Comparison of ENCODE assay signal across 8 cellular contexts in genomic region chr3:44114142-44114541, GRCh38.
DNase-seq lines count a peak whose midpoint lies in the region; ATAC-seq and TF ChIP-seq lines count a peak whose summit lies in the region.

No MANE protein-coding gene starts in this region.

- no peaks in the 10 kb centered on the region; the same call in 1 of the 2 replicates for H3K9me3 ChIP-seq in NT2/D1 (ENCODE audit: insufficient read depth, low read length)

- H3K27ac Mint-ChIP-seq in nephron, result no peak overlapping the region

- H3K27ac ChIP-seq in brain microvascular endothelial cell, result no peak overlapping the region

- no peak overlapping the region for H3K4me3 Mint-ChIP-seq in nephron

- ATAC-seq in GM18498 (IDR thresholded peaks at IDR 0.05; ENCODE audit: unreplicated experiment), result no peak

- in situ Hi-C loops in brain microvascular endothelial cell (cut with HindIII; ENCODE audit: low pct_ligation_motif_present, low sequenced_read_pairs), result no loop called here

- H3K4me1 Mint-ChIP-seq in nephron, result peaks cover 28% of the 10 kb centered on the region

- H3K9ac ChIP-seq in NT2/D1 (ENCODE audit: insufficient read length, low read depth), result no peak overlapping the region

- peaks cover 18% of the 10 kb centered on the region for H3K27me3 Mint-ChIP-seq in nephron (ENCODE audit: low read depth)

- TF ChIP-seq CTCF in brain microvascular endothelial cell (IDR thresholded peaks at IDR 0.05; ENCODE audit: low read depth, low read length, missing control alignments), result peak; percentile 80
- peak in 2 of 3 experiments; percentile 10 to 43 for TF ChIP-seq CTCF in nephron (IDR thresholded peaks at IDR 0.05; ENCODE audit: unreplicated experiment in 3 of 3)

- DNase-seq in SIG-M5 treated with dmso at 0.1 percent for 504 hours (lab: John Stamatoyannopoulos, UW; ENCODE audit: unreplicated experiment) (peak; percentile 12), SIG-M5 (lab: John Stamatoyannopoulos, UW) (no peak), NT2/D1 (ENCODE audit: low read depth, low spot score) (peak; percentile 48), brain microvascular endothelial cell (peak; percentile 40), NCI-H226 (no peak), mesenteric fat pad (ENCODE audit: low spot score) (no peak)

- H3K27me3 ChIP-seq in NT2/D1 (ENCODE audit: insufficient read depth, insufficient read length) (no peaks in the 10 kb centered on the region), brain microvascular endothelial cell (replicated peaks) (no peaks in the 10 kb centered on the region)

- H3K36me3 ChIP-seq in NT2/D1 (ENCODE audit: insufficient read depth, insufficient read length, low read length) (peaks cover 16% of the 10 kb centered on the region), brain microvascular endothelial cell (replicated peaks) (no peaks in the 10 kb centered on the region)

- no peaks in the 10 kb centered on the region for H3K9me3 Mint-ChIP-seq in nephron

- H3K4me1 ChIP-seq in NT2/D1 (ENCODE audit: insufficient read depth, insufficient read length), result peaks cover 11% of the 10 kb centered on the region

- no peaks in the 10 kb centered on the region for H3K36me3 Mint-ChIP-seq in nephron (ENCODE audit: low read depth)

- H3K4me3 ChIP-seq in NT2/D1 (ENCODE audit: insufficient read length, low read depth) (no peak overlapping the region), brain microvascular endothelial cell (ENCODE audit: low read depth, low read length) (no peak overlapping the region)

Comparison
In these comparisons a context has a peak if more than half of its experiments do, and no peak if none do; other contexts are left out.
1. DNase-seq: peak in SIG-M5 treated with dmso at 0.1 percent for 504 hours (single experiment), NT2/D1 (single experiment) and brain microvascular endothelial cell (single experiment); none in SIG-M5 (single experiment), NCI-H226 (single experiment) and mesenteric fat pad (single experiment).